Comparison of ENCODE assay signal across 20 cellular contexts in genomic region chr11:2653930-2654739, GRCh38. TPM values are rescaled to one million over a fixed set of nuclear protein-coding genes. Genes with fewer than 3 reads are reported as not detected.
DNase-seq lines count a peak whose midpoint lies in the region; ATAC-seq and TF ChIP-seq lines count a peak whose summit lies in the region.
"Had no signal": no experiment of that assay in that cellular context is flagged by ENCODE, and none has a peak within 500 bp of the region (broad histone marks: within the 10 kb centered on the region; RNA-seq: fewer than 3 reads in every experiment).

No MANE protein-coding gene starts in this region.

- no peak overlapping the region for H3K27ac ChIP-seq in colonic mucosa
- no peak overlapping the region for H3K27ac ChIP-seq in osteoblast (ENCODE audit: low read depth, low read length)
- H3K27ac ChIP-seq: SJSA1 had no signal

- no peak overlapping the region for H2AFZ ChIP-seq in osteoblast (ENCODE audit: low read length)

- H4K20me1 ChIP-seq in osteoblast (ENCODE audit: insufficient read depth, low read length): no peaks in the 10 kb centered on the region

- H3K4me3 ChIP-seq in colonic mucosa (no peak overlapping the region), osteoblast (ENCODE audit: insufficient read depth, low read length) (no peak overlapping the region)
- H3K4me3 ChIP-seq: gastrocnemius medialis, MG63, SJSA1 had no signal

- intact Hi-C loops in colonic mucosa (cut with DNase I): no loop called here

- peaks cover 6% of the 10 kb centered on the region for H3K9me3 ChIP-seq in colonic mucosa
- peaks cover 26% of the 10 kb centered on the region for H3K9me3 ChIP-seq in osteoblast (ENCODE audit: low read depth, low read length)

- H3K27me3 ChIP-seq in colonic mucosa: no peaks in the 10 kb centered on the region
- no peaks in the 10 kb centered on the region for H3K27me3 ChIP-seq in osteoblast (ENCODE audit: insufficient read depth, low read length)
- H3K27me3 ChIP-seq: gastrocnemius medialis, MG63, SJSA1 had no signal

- H3K4me1 ChIP-seq in colonic mucosa (no peaks in the 10 kb centered on the region), osteoblast (ENCODE audit: insufficient read depth, low read length) (no peaks in the 10 kb centered on the region)
- H3K4me1 ChIP-seq: SJSA1 had no signal

- peak; percentile 68 for DNase-seq in DMS 273 (lab: John Stamatoyannopoulos, UW; ENCODE audit: unreplicated experiment)
- peak; percentile 51 for DNase-seq in NCI-H1105 (lab: John Stamatoyannopoulos, UW)
- peak; percentile 12 for DNase-seq in colonic mucosa
- DNase-seq in osteoblast (ENCODE audit: insufficient read length, low spot score, missing footprints): peak; percentile 48
- no peak for DNase-seq in NAMALWA (ENCODE audit: low spot score)
- DNase-seq in NCI-H2081 (lab: John Stamatoyannopoulos, UW): no peak
- DNase-seq: activated naive CD4-positive, alpha-beta T cell treated with anti-CD3 and anti-CD28 coated beads, Interleukin-2, amount 10 ng/mL, durations not matched to agents 7 days and 5 days; AML-193; gastrocnemius medialis; GF-D8; H9; mesendoderm; MG63; NCI-H226; right cardiac atrium; stimulated activated CD4-positive, alpha-beta T cell treated with anti-CD3 and anti-CD28 coated beads, Interleukin-2, amount 100 ng/mL, for 48 hours had no signal

- H3K4me2 ChIP-seq in osteoblast (ENCODE audit: insufficient read depth, low read length): no peak overlapping the region

- H3K9ac ChIP-seq in colonic mucosa (ENCODE audit: low read depth in 2 of 2, low read length in 2 of 2): no peak overlapping the region

- TF ChIP-seq CTCF in colonic mucosa (IDR thresholded peaks at IDR 0.05) (no peak), osteoblast (IDR thresholded peaks at IDR 0.05; ENCODE audit: extremely low read depth, low read depth, low read length) (no peak)

- H3K79me2 ChIP-seq in osteoblast (ENCODE audit: insufficient read depth, low read length): no peaks in the 10 kb centered on the region

- ATAC-seq in HG03432 (IDR thresholded peaks at IDR 0.05; ENCODE audit: unreplicated experiment) (no peak), HG02610 (IDR thresholded peaks at IDR 0.05; ENCODE audit: unreplicated experiment) (no peak)
- ATAC-seq: activated CD4-positive, CD25-positive, alpha-beta regulatory T cell treated with anti-CD3 and anti-CD28 coated beads, Interleukin-2, amount 50 U/mL, for 24 hours; right cardiac atrium had no signal

- H3K36me3 ChIP-seq in colonic mucosa: no peaks in the 10 kb centered on the region
- H3K36me3 ChIP-seq in osteoblast (ENCODE audit: insufficient read depth, low read length): no peaks in the 10 kb centered on the region
- H3K36me3 ChIP-seq: gastrocnemius medialis, MG63 had no signal

RNA-seq across cellular contexts. Expression of gene KCNQ1OT1, which starts 45.7 kb away (rescaled TPM):
- total RNA-seq in colonic mucosa (1 to 10 TPM in 1 of 2 donors, under 1 TPM in 1; 0.77 to 1.5 TPM), osteoblast (5.1 and 6.2 TPM in 2 replicates)

Comparison
In these comparisons a context has a peak if more than half of its experiments do, and no peak if none do; other contexts are left out.
1. DNase-seq: peak in DMS 273 (single experiment), NCI-H1105 (single experiment), colonic mucosa (single experiment) and osteoblast (single experiment); none in NAMALWA (single experiment) and NCI-H2081 (0 of 2).